ENCODE assay signal across 14 cellular contexts in the genomic region with DNA sequence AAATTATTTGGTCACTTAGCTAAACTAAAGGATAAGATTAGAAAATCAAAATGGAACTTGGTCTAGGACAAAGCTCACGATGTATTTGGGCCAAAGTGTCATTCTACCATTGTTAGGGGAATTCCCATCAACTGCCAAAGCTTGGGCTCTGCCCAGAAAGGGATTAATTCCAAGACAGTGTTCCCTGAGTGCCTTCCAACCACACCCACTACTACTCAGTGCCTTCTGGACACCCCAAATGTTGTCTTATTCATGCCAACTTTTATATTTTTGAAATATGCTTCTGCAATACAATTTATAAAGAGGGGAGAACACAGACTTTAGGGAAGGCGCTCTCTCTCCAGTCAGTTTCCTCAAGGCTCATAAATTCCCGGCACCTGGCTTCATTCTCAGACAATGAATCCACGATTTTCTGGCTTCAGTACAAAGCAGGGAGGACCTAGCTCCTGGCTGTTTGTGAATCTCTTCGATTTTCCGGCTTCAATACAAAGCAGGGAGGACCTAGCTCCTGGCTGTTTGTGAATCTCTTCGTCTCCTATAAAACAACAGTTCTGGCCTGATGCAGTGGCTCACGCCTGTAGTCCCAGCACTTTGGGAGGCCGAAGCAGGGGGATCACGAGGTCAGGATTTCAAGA.
DNase-seq lines count a peak whose midpoint lies in the region; ATAC-seq and TF ChIP-seq lines count a peak whose summit lies in the region.
"Had no signal": no experiment of that assay in that cellular context is flagged by ENCODE, and none has a peak within 500 bp of the region (broad histone marks: within the 10 kb centered on the region; RNA-seq: fewer than 3 reads in every experiment).

No MANE protein-coding gene starts in this region.

- H3K27ac ChIP-seq in right atrium auricular region (no peak overlapping the region), tibial artery (no peak overlapping the region)
- H3K27ac ChIP-seq: KMS-11, right lobe of liver, WERI-Rb-1 had no signal

- intact Hi-C loops in Right ventricle myocardium superior (cut with DNase I) = no loop called here
- intact Hi-C loops in left colon (cut with DNase I, micrococcal nuclease) = no loop called here
- intact Hi-C loops in tibial artery (cut with DNase I; ENCODE audit: low total_unique reads) = no loop called here

- peaks cover 0 to 5% of the 10 kb centered on the region in 2 donors for H3K4me1 ChIP-seq in right atrium auricular region
- H3K4me1 ChIP-seq in tibial artery = peaks cover 0 to 10% (median 5%) of the 10 kb centered on the region in 4 donors
- H3K4me1 ChIP-seq: right lobe of liver had no signal

- H3K36me3 ChIP-seq in right atrium auricular region (no peaks in the 10 kb centered on the region), tibial artery (no peaks in the 10 kb centered on the region)
- H3K36me3 ChIP-seq: right lobe of liver, WERI-Rb-1 had no signal

- H3K27me3 ChIP-seq in right atrium auricular region (no peaks in the 10 kb centered on the region), tibial artery (no peaks in the 10 kb centered on the region)
- H3K27me3 ChIP-seq: right lobe of liver had no signal

- TF ChIP-seq CTCF in right atrium auricular region (IDR thresholded peaks at IDR 0.05) = no peak
- no peak for TF ChIP-seq CTCF in cardiac fibroblast (IDR thresholded peaks at IDR 0.05; ENCODE audit: low read depth, low read length)
- TF ChIP-seq CTCF in tibial artery (IDR thresholded peaks at IDR 0.05) = no peak

- DNase-seq in Right ventricle myocardium superior = no peak
- DNase-seq in right atrium auricular region (ENCODE audit: low spot score) = no peak
- peak; percentile 30 to 42 for DNase-seq in cardiac fibroblast (ENCODE audit: low read depth in 2 of 2)
- DNase-seq in left colon = peak in 1 of 2 donors; percentile 29
- no peak for DNase-seq in stimulated activated naive CD4-positive, alpha-beta T cell treated with Interleukin-2 at 50 U/mL for 16 hours (lab: John Stamatoyannopoulos, UW)
- no peak for DNase-seq in tibial artery
- DNase-seq: activated naive CD4-positive, alpha-beta T cell; effector memory CD4-positive, alpha-beta T cell; right lobe of liver; stimulated activated CD8-positive, alpha-beta memory T cell treated with anti-CD3 and anti-CD28 coated beads, Interleukin-4, amount 100 ng/mL, for 48 hours; WERI-Rb-1 had no signal

- ATAC-seq in Right ventricle myocardium superior (ENCODE audit: poor library complexity) = peak; percentile 71
- ATAC-seq in left colon = peak; percentile 86
- no peak for ATAC-seq in GM21825 (IDR thresholded peaks at IDR 0.05; ENCODE audit: unreplicated experiment)
- no peak for ATAC-seq in GM18868 (IDR thresholded peaks at IDR 0.05; ENCODE audit: unreplicated experiment)
- ATAC-seq: right lobe of liver had no signal

- H3K9me3 ChIP-seq in right atrium auricular region = no peaks in the 10 kb centered on the region
- H3K9me3 ChIP-seq in tibial artery = no peaks in the 10 kb centered on the region
- H3K9me3 ChIP-seq: right lobe of liver had no signal

- H3K4me3 ChIP-seq in right atrium auricular region (no peak overlapping the region), cardiac fibroblast (replicated peaks in 1 of 2; ENCODE audit: low read depth in 2 of 2, low read length in 2 of 2) (no peak overlapping the region), tibial artery (no peak overlapping the region)
- H3K4me3 ChIP-seq: right lobe of liver had no signal

Comparison
In these comparisons a context has a peak if more than half of its experiments do, and no peak if none do; other contexts are left out.
1. ATAC-seq: peak in Right ventricle myocardium superior (single experiment) and left colon (single experiment); none in GM21825 (single experiment) and GM18868 (single experiment).
2. DNase-seq: peak in cardiac fibroblast (2 of 2); none in Right ventricle myocardium superior (single experiment), right atrium auricular region (single experiment), stimulated activated naive CD4-positive, alpha-beta T cell treated with Interleukin-2 at 50 U/mL for 16 hours (single experiment) and tibial artery (0 of 2).